Comparison of ENCODE assay signal across 2 cellular contexts in genomic region chr1:195763146-195763906, GRCh38.
TF ChIP-seq lines count a peak whose summit lies in the region.

No MANE protein-coding gene starts in this region.

TF ChIP-seq in GM23338, 12 proteins besides CTCF, POLR2A, EP300 and RAD21 (continued from another document):
- TF ChIP-seq REST (IDR thresholded peaks at IDR 0.05; ENCODE audit: unreplicated experiment), result no peak
- TF ChIP-seq NANOG (IDR thresholded peaks at IDR 0.05; ENCODE audit: borderline replicate concordance), result no peak
- no peak for TF ChIP-seq JUNB (IDR thresholded peaks at IDR 0.05; ENCODE audit: unreplicated experiment)
- no peak for TF ChIP-seq ETS1 (IDR thresholded peaks at IDR 0.05)
- TF ChIP-seq ZNF331 (CRISPR knock-in tag; IDR thresholded peaks at IDR 0.05; ENCODE audit: low read depth), result no peak
- TF ChIP-seq CREB1 (CRISPR knock-in tag; IDR thresholded peaks at IDR 0.05; ENCODE audit: low read depth), result no peak
- no peak for TF ChIP-seq ZNF114 (CRISPR knock-in tag; IDR thresholded peaks at IDR 0.05)
- TF ChIP-seq POLR2AphosphoS5 (IDR thresholded peaks at IDR 0.05; ENCODE audit: low read depth), result no peak
- no peak for TF ChIP-seq ZNF462 (CRISPR knock-in tag; IDR thresholded peaks at IDR 0.05)
- no peak for TF ChIP-seq STAT1 (IDR thresholded peaks at IDR 0.05; ENCODE audit: unreplicated experiment)
- no peak for TF ChIP-seq EZH2phosphoT487 (IDR thresholded peaks at IDR 0.05; ENCODE audit: unreplicated experiment)

TF ChIP-seq in WTC11, 78 proteins besides CTCF, POLR2A, EP300 and RAD21 (continued from another document):
- TF ChIP-seq FOXP4 (CRISPR knock-in tag; IDR thresholded peaks at IDR 0.05), result no peak
TF ChIP-seq in WTC11: peak in this region for 0.
